Comparison of ENCODE assay signal across 29 cellular contexts in the genomic region with DNA sequence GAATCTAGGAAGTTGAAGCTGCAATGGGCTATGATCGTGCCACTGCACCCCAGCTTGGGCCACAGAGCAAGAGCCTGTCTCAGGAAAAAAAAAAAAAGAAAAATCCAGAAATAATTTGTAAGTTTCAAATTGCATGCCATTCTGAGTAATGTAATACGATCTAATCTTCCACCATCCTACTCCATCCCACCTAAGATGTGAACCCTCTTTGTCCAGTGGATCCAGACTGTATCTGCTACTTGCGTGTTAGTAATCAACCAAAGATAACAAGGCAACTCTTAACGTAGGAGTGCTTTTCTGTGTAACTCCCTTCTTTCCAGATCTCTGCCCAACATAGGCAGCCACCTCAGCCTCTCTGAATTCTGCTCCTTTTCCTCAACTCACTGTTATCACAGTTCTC.
"Had no signal": no experiment of that assay in that cellular context is flagged by ENCODE, and none has a peak within 500 bp of the region (broad histone marks: within the 10 kb centered on the region; RNA-seq: fewer than 3 reads in every experiment).

No MANE protein-coding gene starts in this region.

- H3K27ac ChIP-seq: esophagus muscularis mucosa, foreskin keratinocyte, heart right ventricle, left lung, neural progenitor cell, prostate gland, right atrium auricular region, suprapubic skin, thyroid gland, vagina had no signal

- H3K4me2 ChIP-seq: neural progenitor cell, smooth muscle cell had no signal

- H3K27me3 ChIP-seq: esophagus muscularis mucosa, foreskin keratinocyte, heart right ventricle, left lung, neural progenitor cell, right atrium auricular region, suprapubic skin, thyroid gland, vagina had no signal

- H3K4me3 Mint-ChIP-seq: mesothelial cell of epicardium; naive B cell; natural killer cell treated with Interleukin-12 subunit alpha and Interleukin-12 subunit beta and Interleukin-15 and Interleukin-18, amount 100 ng/mL, for 72 hours; neural progenitor cell; stimulated activated naive CD8-positive, alpha-beta T cell treated with anti-CD3 and anti-CD28 coated beads, Interleukin-15, amount 100 ng/mL, for 72 hours had no signal

- H3K36me3 ChIP-seq: prostate gland, right atrium auricular region, thyroid gland, vagina had no signal

- DNase-seq: dermis blood vessel endothelial cell; effector memory CD4-positive, alpha-beta T cell; foreskin keratinocyte; glutamatergic neuron; heart right ventricle; hippocampal formation; left cardiac atrium; left lung; mesenchymal stem cell; mucosa of descending colon; naive B cell; stimulated activated CD4-positive, alpha-beta T cell treated with anti-CD3 and anti-CD28 coated beads, Interleukin-12 subunit alpha, Interleukin-12 subunit beta, amount 100 ng/mL, for 4 hours; stimulated activated CD4-positive, alpha-beta T cell treated with anti-CD3 and anti-CD28 coated beads, Interleukin-1b, Interleukin-23, amount 100 ng/mL, for 48 hours; stimulated activated CD4-positive, alpha-beta T cell treated with anti-CD3 and anti-CD28 coated beads, Interleukin-4, amount 100 ng/mL, for 1 hour; stimulated activated CD8-positive, alpha-beta memory T cell treated with anti-CD3 and anti-CD28 coated beads, Interleukin-4, amount 100 ng/mL, for 48 hours; stimulated activated naive CD4-positive, alpha-beta T cell; stimulated activated naive CD8-positive, alpha-beta T cell treated with anti-CD3 and anti-CD28 coated beads, Interleukin-15, amount 100 ng/mL, for 72 hours; thyroid gland; trophoblast cell had no signal

- H3K9me3 ChIP-seq: esophagus muscularis mucosa, heart right ventricle, left lung, mucosa of descending colon, prostate gland, right atrium auricular region, suprapubic skin, thyroid gland, vagina had no signal

- H3K4me3 ChIP-seq: esophagus muscularis mucosa, heart right ventricle, left lung, mucosa of descending colon, neural progenitor cell, prostate gland, right atrium auricular region, smooth muscle cell, suprapubic skin, thyroid gland, vagina had no signal

- H3K27me3 Mint-ChIP-seq: naive B cell; natural killer cell treated with Interleukin-12 subunit alpha and Interleukin-12 subunit beta and Interleukin-15 and Interleukin-18, amount 100 ng/mL, for 72 hours; stimulated activated naive CD8-positive, alpha-beta T cell treated with anti-CD3 and anti-CD28 coated beads, Interleukin-15, amount 100 ng/mL, for 72 hours had no signal

- H3K27ac Mint-ChIP-seq: mesothelial cell of epicardium; natural killer cell treated with Interleukin-12 subunit alpha and Interleukin-12 subunit beta and Interleukin-15 and Interleukin-18, amount 100 ng/mL, for 72 hours; neural progenitor cell; stimulated activated naive CD8-positive, alpha-beta T cell treated with anti-CD3 and anti-CD28 coated beads, Interleukin-15, amount 100 ng/mL, for 72 hours had no signal

- H3K4me1 Mint-ChIP-seq: neural progenitor cell; stimulated activated naive CD8-positive, alpha-beta T cell treated with anti-CD3 and anti-CD28 coated beads, Interleukin-15, amount 100 ng/mL, for 72 hours had no signal

- H3K9ac ChIP-seq: neural progenitor cell had no signal

- H3K4me1 ChIP-seq: esophagus muscularis mucosa, heart right ventricle, left lung, neural progenitor cell, prostate gland, right atrium auricular region, suprapubic skin, thyroid gland, vagina had no signal

- ATAC-seq: foreskin keratinocyte; heart right ventricle; left cardiac atrium; left lung; mucosa of descending colon; natural killer cell treated with Interleukin-12 subunit alpha and Interleukin-12 subunit beta and Interleukin-15 and Interleukin-18, amount 100 ng/mL, for 72 hours; sciatic nerve; stimulated activated naive CD8-positive, alpha-beta T cell treated with anti-CD3 and anti-CD28 coated beads, Interleukin-15, amount 100 ng/mL, for 72 hours had no signal

- H2AFZ ChIP-seq: neural progenitor cell had no signal

- H3K9me3 Mint-ChIP-seq: mesothelial cell of epicardium; natural killer cell treated with Interleukin-12 subunit alpha and Interleukin-12 subunit beta and Interleukin-15 and Interleukin-18, amount 100 ng/mL, for 72 hours; neural progenitor cell; stimulated activated naive CD8-positive, alpha-beta T cell treated with anti-CD3 and anti-CD28 coated beads, Interleukin-15, amount 100 ng/mL, for 72 hours had no signal
